ENCODE assay signal across 10 cellular contexts in genomic region chr5:146173597-146173996, GRCh38. TPM values are rescaled to one million over a fixed set of nuclear protein-coding genes. Genes with fewer than 3 reads are reported as not detected.
A peak's percentile ranks its signal among the peaks of the same experiment; 100 is the strongest.
DNase-seq lines count a peak whose midpoint lies in the region; ATAC-seq, FAIRE-seq and TF ChIP-seq lines count a peak whose summit lies in the region.
"Had no signal": no experiment of that assay in that cellular context is flagged by ENCODE, and none has a peak within 500 bp of the region (broad histone marks: within the 10 kb centered on the region; RNA-seq: fewer than 3 reads in every experiment).

No MANE protein-coding gene starts in this region.

- H3K79me2 ChIP-seq in hepatocyte, result peaks cover 6% of the 10 kb centered on the region

- in situ Hi-C loops in Panc1 (cut with HindIII; ENCODE audit: low pct_unique_long_range_greater_than_20kb, low sequenced_read_pairs), result no loop called here

- H3K27me3 Mint-ChIP-seq in WTC11 (ENCODE audit: low read depth), result no peaks in the 10 kb centered on the region
- H3K27me3 Mint-ChIP-seq in T-cell, result no peaks in the 10 kb centered on the region

- TF ChIP-seq CTCF in Panc1 (IDR thresholded peaks at IDR 0.05), result no peak
- TF ChIP-seq CTCF in WTC11 (IDR thresholded peaks at IDR 0.05), result no peak
- no peak for TF ChIP-seq CTCF in hepatocyte (IDR thresholded peaks at IDR 0.05; ENCODE audit: poor library complexity)
- no peak for TF ChIP-seq CTCF in heart right ventricle (IDR thresholded peaks at IDR 0.05)

- H3K9me3 ChIP-seq in Panc1 (ENCODE audit: control insufficient read depth, insufficient read depth, low read depth, low read length), result no peaks in the 10 kb centered on the region
- H3K9me3 ChIP-seq in hepatocyte (ENCODE audit: low read depth), result no peaks in the 10 kb centered on the region
- H3K9me3 ChIP-seq in heart right ventricle, result no peaks in the 10 kb centered on the region

- H3K4me3 Mint-ChIP-seq in WTC11 (no peak overlapping the region), T-cell (no peak overlapping the region)

- POLR2A ChIA-PET in Panc1 (lab: Charles Lee), result interaction anchor here (0.7 kb wide), 1 partner anchor 38 kb away, joined by 4 read pairs; no protein-coding TSS in a partner anchor
- POLR2A ChIA-PET in WTC11 (lab: Charles Lee), result interaction anchor here (0.6 kb wide), 1 partner anchor 8 kb away, joined by 4 read pairs; no protein-coding TSS in a partner anchor
- POLR2A ChIA-PET in T-cell (lab: Charles Lee), result interaction anchor here (0.6 kb wide), 4 partner anchors 41 to 133 kb away, joined by 3 to 4 read pairs (median 4); no protein-coding TSS in a partner anchor

- intact Hi-C loops in Panc1 (cut with micrococcal nuclease; ENCODE audit: unreplicated experiment), result no loop called here
- intact Hi-C loops in heart right ventricle (cut with DNase I), result no loop called here

- no peaks in the 10 kb centered on the region for H3K4me1 Mint-ChIP-seq in WTC11
- peaks cover 11 to 23% (median 13%) of the 10 kb centered on the region in 3 donors for H3K4me1 Mint-ChIP-seq in T-cell

- no peaks in the 10 kb centered on the region for H3K9me2 ChIP-seq in hepatocyte (replicated peaks; ENCODE audit: insufficient read depth)

- peak; percentile 8 for DNase-seq in GM18507 (ENCODE audit: extremely low spot score, insufficient read length, low read depth)
- no peak for DNase-seq in Panc1 (ENCODE audit: low read depth, low spot score)
- no peak for DNase-seq in WTC11 (ENCODE audit: low spot score)
- no peak for DNase-seq in T-cell
- DNase-seq in hepatocyte (ENCODE audit: low spot score), result no peak
- no peak for DNase-seq in heart right ventricle
- DNase-seq: activated naive CD4-positive, alpha-beta T cell treated with Interleukin-2 at 50 U/mL for 16 hours; DND-41 had no signal

- FAIRE-seq in GM18507 (lab: Jason Lieb, UNC), result peak; percentile 92

- H3K9me3 Mint-ChIP-seq in WTC11, result no peaks in the 10 kb centered on the region
- no peaks in the 10 kb centered on the region for H3K9me3 Mint-ChIP-seq in T-cell

- ATAC-seq in GM19467 (IDR thresholded peaks at IDR 0.05; ENCODE audit: unreplicated experiment) (peak; percentile 94), HG03025 (IDR thresholded peaks at IDR 0.05; ENCODE audit: low FRiP score, unreplicated experiment) (peak; percentile 99), Panc1 (no peak), WTC11 (no peak), T-cell (replicated peaks in 1 of 4) (no peak), heart right ventricle (no peak)

- WGBS in hepatocyte (ENCODE audit: low lambda C conversion rate, missing lambda C conversion rate), result 97% methylated on average over 3 of the region's 3 CpGs
- WGBS in heart right ventricle, 2 donors, result 93 to 97% methylated on average over 3 of the region's 3 CpGs

- H3K27ac ChIP-seq in Panc1 (ENCODE audit: low read length) (no peak overlapping the region), hepatocyte (no peak overlapping the region), heart right ventricle (no peak overlapping the region)

- H3K4me1 ChIP-seq in Panc1 (ENCODE audit: control insufficient read depth, insufficient read depth, low read length) (no peaks in the 10 kb centered on the region), hepatocyte (ENCODE audit: insufficient read depth) (no peaks in the 10 kb centered on the region), heart right ventricle (no peaks in the 10 kb centered on the region)

- no peak overlapping the region for H3K4me3 ChIP-seq in Panc1 (ENCODE audit: low read depth in 2 of 2, low read length in 2 of 2)
- no peak overlapping the region for H3K4me3 ChIP-seq in hepatocyte
- H3K4me3 ChIP-seq in heart right ventricle, result no peak overlapping the region

- H2AFZ ChIP-seq in hepatocyte, result no peak overlapping the region

- TSS peak; percentile 26 for BruUV-seq in Panc1 (replicated peaks; lab: Mats Ljungman, UMichigan)

- H3K27me3 ChIP-seq in Panc1 (ENCODE audit: control insufficient read depth, insufficient read depth, low read length), result no peaks in the 10 kb centered on the region
- H3K27me3 ChIP-seq in hepatocyte, result no peaks in the 10 kb centered on the region
- no peaks in the 10 kb centered on the region for H3K27me3 ChIP-seq in heart right ventricle

- H3K36me3 Mint-ChIP-seq in WTC11, result peaks cover 56% of the 10 kb centered on the region
- peaks cover 37% of the 10 kb centered on the region for H3K36me3 Mint-ChIP-seq in T-cell

- H3K27ac Mint-ChIP-seq in WTC11, result no peak overlapping the region; the same call in 1 of the 2 replicates
- H3K27ac Mint-ChIP-seq in T-cell, result peak overlapping the region in 1 of 2 donors; percentile 9

- H3K36me3 ChIP-seq in Panc1 (ENCODE audit: control insufficient read depth, insufficient read depth, low read length) (peaks cover 17% of the 10 kb centered on the region), hepatocyte (replicated peaks; ENCODE audit: insufficient read depth, low read depth) (no peaks in the 10 kb centered on the region), heart right ventricle (peaks cover 0 to 89% (median 26%) of the 10 kb centered on the region in 9 donors)

- H4K20me1 ChIP-seq in hepatocyte (ENCODE audit: insufficient read depth, poor library complexity, severe bottlenecking), result peaks cover 3% of the 10 kb centered on the region

- no peak overlapping the region for H3K4me2 ChIP-seq in hepatocyte

- CTCF ChIA-PET in Panc1 (lab: Charles Lee), result no interaction called here
- CTCF ChIA-PET in WTC11 (lab: Charles Lee), result interaction anchor here (0.6 to 1.5 kb wide), 2 partner anchors 43 to 72 kb away, joined by 3 to 7 read pairs; no protein-coding TSS in a partner anchor
- CTCF ChIA-PET in T-cell (lab: Charles Lee), result interaction anchor here in 1 of 2 donors (0.5 to 0.6 kb wide), 2 partner anchors 16 to 101 kb away, joined by 3 to 4 read pairs; no protein-coding TSS in a partner anchor

TF ChIP-seq in WTC11, 78 proteins besides CTCF, POLR2A, EP300 and RAD21 (continues in another document):
- TF ChIP-seq FOXK1 (CRISPR knock-in tag; IDR thresholded peaks at IDR 0.05), result no peak
- TF ChIP-seq GRHL2 (CRISPR knock-in tag; IDR thresholded peaks at IDR 0.05; ENCODE audit: insufficient replicate concordance, severe bottlenecking), result no peak
- TF ChIP-seq STAT6 (CRISPR knock-in tag; conservative IDR thresholded peaks at IDR 0.05; ENCODE audit: low read depth), result no peak
- TF ChIP-seq, protein P1, sequence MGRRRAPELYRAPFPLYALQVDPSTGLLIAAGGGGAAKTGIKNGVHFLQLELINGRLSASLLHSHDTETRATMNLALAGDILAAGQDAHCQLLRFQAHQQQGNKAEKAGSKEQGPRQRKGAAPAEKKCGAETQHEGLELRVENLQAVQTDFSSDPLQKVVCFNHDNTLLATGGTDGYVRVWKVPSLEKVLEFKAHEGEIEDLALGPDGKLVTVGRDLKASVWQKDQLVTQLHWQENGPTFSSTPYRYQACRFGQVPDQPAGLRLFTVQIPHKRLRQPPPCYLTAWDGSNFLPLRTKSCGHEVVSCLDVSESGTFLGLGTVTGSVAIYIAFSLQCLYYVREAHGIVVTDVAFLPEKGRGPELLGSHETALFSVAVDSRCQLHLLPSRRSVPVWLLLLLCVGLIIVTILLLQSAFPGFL (CRISPR knock-in tag; IDR thresholded peaks at IDR 0.05; ENCODE audit: borderline replicate concordance), result no peak
- TF ChIP-seq ATF6 (CRISPR knock-in tag; IDR thresholded peaks at IDR 0.05), result no peak

RNA-seq across cellular contexts. Expression of gene LARS1, which starts 8.9 kb away (rescaled TPM):
- total RNA-seq in Panc1 (2021; ENCODE audit: unreplicated experiment), result 137 TPM
- 79.9 TPM for polyA plus RNA-seq in Panc1 (2012; ENCODE audit: insufficient read length)
- 248 to 270 TPM (median 264 TPM) in 3 replicates for total RNA-seq in WTC11 (2021)
- 100 to 1,000 TPM in 3 of 5 donors, 10 to 100 TPM in 2; 76.2 to 150 (median 138) TPM for total RNA-seq in T-cell
- total RNA-seq in hepatocyte, result 69.5 and 71.2 TPM in 2 replicates
- polyA plus RNA-seq in hepatocyte, result 64.3 and 78.6 TPM in 2 replicates
- 100 to 1,000 TPM in 3 of 10 donors, 10 to 100 TPM in 7; 70.2 to 113 (median 84.4) TPM for total RNA-seq in heart right ventricle
- polyA plus RNA-seq in heart right ventricle, result 10 to 100 TPM; 25.7 to 45.0 TPM

RNA-seq across cellular contexts. Expression of gene RBM27, which starts 29.8 kb away (rescaled TPM):
- 22.5 TPM for total RNA-seq in Panc1 (2021; ENCODE audit: unreplicated experiment)
- 7.6 TPM for polyA plus RNA-seq in Panc1 (2012; ENCODE audit: insufficient read length)
- 29.4 to 32.6 TPM (median 29.8 TPM) in 3 replicates for total RNA-seq in WTC11 (2021)
- 10 to 100 TPM; 19.1 to 26.1 (median 24.9) TPM for total RNA-seq in T-cell
- 17.5 and 28.8 TPM in 2 replicates for total RNA-seq in hepatocyte
- 3.0 TPM in 2 replicates for polyA plus RNA-seq in hepatocyte
- total RNA-seq in heart right ventricle, result 10 to 100 TPM; 10.8 to 21.5 (median 17.0) TPM
- polyA plus RNA-seq in heart right ventricle, result 1 to 10 TPM; 4.0 to 7.1 TPM

Comparison
In these comparisons a context has a peak if more than half of its experiments do, and no peak if none do; other contexts are left out.
1. ATAC-seq: peak in GM19467 (single experiment) and HG03025 (single experiment); none in Panc1 (single experiment), WTC11 (single experiment), T-cell (0 of 4) and heart right ventricle (0 of 8).